27 cellular contexts compared by ENCODE assay signal in genomic region chr3:141217389-141217788, GRCh38.
"Had no signal": no experiment of that assay in that cellular context is flagged by ENCODE, and none has a peak within 500 bp of the region (broad histone marks: within the 10 kb centered on the region; RNA-seq: fewer than 3 reads in every experiment).

No MANE protein-coding gene starts in this region.

- ATAC-seq: esophagus mucosa; stimulated activated naive CD8-positive, alpha-beta T cell treated with anti-CD3 and anti-CD28 coated beads, Interleukin-15, amount 100 ng/mL, for 72 hours had no signal

- H3K9me3 ChIP-seq: gastrocnemius medialis, ovary, suprapubic skin, thyroid gland had no signal

- H3K27me3 ChIP-seq: gastrocnemius medialis, ovary, suprapubic skin, thyroid gland had no signal

- H3K36me3 ChIP-seq: gastrocnemius medialis, ovary, suprapubic skin, thyroid gland had no signal

- H3K27ac ChIP-seq: epithelial cell of prostate, gastrocnemius medialis, ovary, skin epidermis, suprapubic skin, thyroid gland had no signal

- H3K4me3 ChIP-seq: gastrocnemius medialis, lung, ovary, psoas muscle, skin epidermis, suprapubic skin, thyroid gland had no signal

- DNase-seq: cerebellar nuclear complex; cortex of kidney; effector CD4-positive, alpha-beta T cell; foreskin fibroblast; gastrocnemius medialis; head of caudate nucleus; left cardiac atrium; left ventricle myocardium superior; naive thymus-derived CD4-positive, alpha-beta T cell; occipital lobe; ovary; posterior cingulate gyrus; psoas muscle; right cardiac atrium; stimulated activated CD4-positive, alpha-beta T cell treated with anti-CD3 and anti-CD28 coated beads, Interleukin-12 subunit alpha, Interleukin-12 subunit beta, amount 100 ng/mL, for 4 hours; stimulated activated CD4-positive, alpha-beta T cell treated with anti-CD3 and anti-CD28 coated beads, Interleukin-1b, Interleukin-23, amount 100 ng/mL, for 48 hours; stimulated activated CD4-positive, alpha-beta T cell treated with anti-CD3 and anti-CD28 coated beads, Interleukin-4, amount 100 ng/mL, for 1 hour; stimulated activated CD8-positive, alpha-beta memory T cell treated with anti-CD3 and anti-CD28 coated beads, Interleukin-4, amount 100 ng/mL, for 48 hours; stimulated activated naive CD4-positive, alpha-beta T cell; stimulated activated naive CD8-positive, alpha-beta T cell treated with anti-CD3 and anti-CD28 coated beads, Interleukin-15, amount 100 ng/mL, for 72 hours; thyroid gland; trophoblast cell had no signal

- H3K4me1 ChIP-seq: suprapubic skin, thyroid gland had no signal
